Comparison of ENCODE assay signal across 8 cellular contexts in the genomic region with DNA sequence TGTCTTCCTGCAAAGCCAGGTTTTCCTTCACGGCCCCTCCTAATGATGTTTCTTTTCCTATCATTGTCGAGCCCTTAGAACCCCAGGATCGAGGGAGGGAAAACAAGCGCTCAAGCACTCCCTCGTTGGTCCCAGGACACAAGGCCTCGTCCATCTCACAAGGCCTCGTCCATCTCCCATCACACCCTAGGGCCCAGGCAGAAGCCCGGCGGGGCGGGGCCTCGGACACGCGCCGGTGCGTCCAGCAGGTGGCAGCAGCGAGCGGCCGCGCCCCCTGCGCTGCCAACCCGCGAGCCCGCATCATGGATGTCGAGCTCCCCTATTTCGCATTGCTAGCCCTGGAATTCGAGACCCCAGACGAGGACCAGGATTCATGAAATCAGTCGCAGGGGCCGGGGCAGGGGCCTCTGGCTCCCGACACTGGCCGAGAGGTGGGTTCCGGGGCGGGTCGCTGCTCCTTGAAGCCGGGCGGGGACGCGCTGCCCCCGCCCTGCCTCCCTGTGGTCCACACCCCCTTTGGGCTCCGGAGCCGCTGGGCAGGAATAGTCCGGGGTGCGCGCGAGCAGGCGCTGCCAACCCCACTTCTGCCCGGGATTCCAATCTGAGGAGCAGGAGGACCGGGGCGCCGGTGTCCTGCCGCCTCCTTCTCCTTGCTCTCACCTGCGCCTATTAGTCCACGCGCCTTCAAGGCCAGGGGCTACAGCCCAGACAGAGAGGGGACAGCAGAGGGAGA. TPM values are rescaled to one million over a fixed set of nuclear protein-coding genes. Genes with fewer than 3 reads are reported as not detected.
A peak's percentile ranks its signal among the peaks of the same experiment; 100 is the strongest.
DNase-seq lines count a peak whose midpoint lies in the region; ATAC-seq and TF ChIP-seq lines count a peak whose summit lies in the region.

A gene (plus strand): TSS at position 270 of the 733 bp plus-strand sequence. CDS start 603 bp downstream, outside the sequence.

- no peaks in the 10 kb centered on the region for H3K36me3 ChIP-seq in CD8-positive, alpha-beta T cell (ENCODE audit: insufficient read depth, low read length)

- no peak within 1 kb of the TSS for H3K27ac ChIP-seq in CD8-positive, alpha-beta T cell (ENCODE audit: low read depth, low read length)

- peaks cover 2% of the 10 kb centered on the region for H3K4me1 Mint-ChIP-seq in CD8-positive, alpha-beta T cell (ENCODE audit: low read depth)

- no peaks in the 10 kb centered on the region for H3K36me3 Mint-ChIP-seq in CD8-positive, alpha-beta T cell
- H3K36me3 Mint-ChIP-seq in activated naive CD4-positive, alpha-beta T cell treated with anti-CD3 and anti-CD28 coated beads, Interleukin-2, amount 50 U/mL, for 72 hours = peaks cover 0 to 8% of the 10 kb centered on the region in 2 donors

- peak; percentile 49 to 87 (median 67) for DNase-seq in CD8-positive, alpha-beta T cell
- DNase-seq in HK-2 (ENCODE audit: unreplicated experiment) = peak; percentile 76
- peak; percentile 60 for DNase-seq in SK-MEL-5 (ENCODE audit: low read depth, low spot score)
- DNase-seq in activated naive CD4-positive, alpha-beta T cell treated with anti-CD3 and anti-CD28 coated beads, Interleukin-2, amount 50 U/mL, for 72 hours (ENCODE audit: low spot score in 2 of 2) = peak; percentile 71 to 88
- peak; percentile 83 for DNase-seq in glomerular visceral epithelial cell (ENCODE audit: extremely low spot score)
- peak; percentile 35 for DNase-seq in omental fat pad (ENCODE audit: low spot score)
- DNase-seq in superior temporal gyrus (ENCODE audit: extremely low spot score) = peak; percentile 74

- H3K4me1 ChIP-seq in CD8-positive, alpha-beta T cell (ENCODE audit: insufficient read depth, low read length) = peaks cover 5% of the 10 kb centered on the region

- H3K9me3 ChIP-seq in CD8-positive, alpha-beta T cell (ENCODE audit: low read length) = no peaks in the 10 kb centered on the region

- peaks cover 35% of the 10 kb centered on the region for H3K27me3 Mint-ChIP-seq in CD8-positive, alpha-beta T cell (ENCODE audit: low read depth)

- intact Hi-C loops in CD8-positive, alpha-beta T cell (cut with DNase I, micrococcal nuclease) = loop anchor here (1.0 to 2.0 kb wide), 5 partner anchors 99 to 423 kb away; no protein-coding TSS in a partner anchor

- no peak within 1 kb of the TSS for H3K27ac Mint-ChIP-seq in CD8-positive, alpha-beta T cell
- no peak within 1 kb of the TSS for H3K27ac Mint-ChIP-seq in activated naive CD4-positive, alpha-beta T cell treated with anti-CD3 and anti-CD28 coated beads, Interleukin-2, amount 50 U/mL, for 72 hours

- in situ Hi-C loops in SK-MEL-5 (cut with HindIII; ENCODE audit: low pct_unique_long_range_greater_than_20kb, low sequenced_read_pairs) = no loop called here

- CTCF ChIA-PET in CD8-positive, alpha-beta T cell (lab: Charles Lee) = interaction anchor here (0.6 to 6.2 kb wide), 22 partner anchors 8 to 423 kb away, joined by 3 to 52 read pairs (median 5); no protein-coding TSS in a partner anchor

- H3K4me3 ChIP-seq in CD8-positive, alpha-beta T cell (ENCODE audit: low read depth, low read length) = peak within 1 kb of the TSS; percentile 67

- no peaks in the 10 kb centered on the region for H3K27me3 ChIP-seq in CD8-positive, alpha-beta T cell (ENCODE audit: insufficient read depth, low read length)

- peaks cover 2% of the 10 kb centered on the region for H3K9me3 Mint-ChIP-seq in CD8-positive, alpha-beta T cell
- H3K9me3 Mint-ChIP-seq in activated naive CD4-positive, alpha-beta T cell treated with anti-CD3 and anti-CD28 coated beads, Interleukin-2, amount 50 U/mL, for 72 hours = no peaks in the 10 kb centered on the region

- POLR2A ChIA-PET in CD8-positive, alpha-beta T cell (lab: Charles Lee) = no interaction called here

- peak; percentile 80 for TF ChIP-seq CTCF in CD8-positive, alpha-beta T cell (IDR thresholded peaks at IDR 0.05)
- TF ChIP-seq CTCF in omental fat pad (IDR thresholded peaks at IDR 0.05) = peak in 1 of 3 donors; percentile 75

- ATAC-seq in CD8-positive, alpha-beta T cell = peak; percentile 93
- peak; percentile 88 for ATAC-seq in GM19455 (IDR thresholded peaks at IDR 0.05; ENCODE audit: unreplicated experiment)
- ATAC-seq in activated naive CD4-positive, alpha-beta T cell treated with anti-CD3 and anti-CD28 coated beads, Interleukin-2, amount 50 U/mL, for 72 hours = peak; percentile 96 to 97
- peak; percentile 79 for ATAC-seq in omental fat pad (ENCODE audit: low FRiP score)

- peak within 1 kb of the TSS; percentile 45 for H3K4me3 Mint-ChIP-seq in CD8-positive, alpha-beta T cell

RNA-seq across cellular contexts. Expression of the gene that starts here (rescaled TPM):
- total RNA-seq in CD8-positive, alpha-beta T cell = not detected
- 0.43 and 0.58 TPM in 2 replicates for total RNA-seq in SK-MEL-5 (2014; rRNA removed; shearing (Covaris generic))
- 0.69 and 0.94 TPM in 2 replicates for polyA plus RNA-seq in SK-MEL-5 (2015; cell fraction: cytosol; rRNA removed)
- 0.58 and 1.3 TPM in 2 replicates for polyA plus RNA-seq in SK-MEL-5 (2015; cell fraction: nucleus; rRNA removed)
- under 1 TPM; 0.14 to 0.53 TPM for total RNA-seq in activated naive CD4-positive, alpha-beta T cell treated with anti-CD3 and anti-CD28 coated beads, Interleukin-2, amount 50 U/mL, for 72 hours
- 100 to 1,000 TPM in 2 of 4 donors, 10 to 100 TPM in 2; 47.8 to 456 (median 104) TPM for total RNA-seq in omental fat pad

Comparison
In these comparisons a context has a peak if more than half of its experiments do, and no peak if none do; other contexts are left out.
1. RNA of the gene that starts here (total RNA-seq): 47.8 to 456 TPM in omental fat pad; 0.43 to 0.58 TPM in SK-MEL-5, 0.14 to 0.53 TPM in activated naive CD4-positive, alpha-beta T cell treated with anti-CD3 and anti-CD28 coated beads, Interleukin-2, amount 50 U/mL, for 72 hours and not detected in CD8-positive, alpha-beta T cell; every median in the first group is over 10 times any median in the second.
2. Peak in DNase-seq, ATAC-seq and H3K4me3 ChIP-seq in CD8-positive, alpha-beta T cell; RNA of the gene not detected or under 1 TPM.
3. Peak in DNase-seq and ATAC-seq in activated naive CD4-positive, alpha-beta T cell treated with anti-CD3 and anti-CD28 coated beads, Interleukin-2, amount 50 U/mL, for 72 hours; RNA of the gene not detected or under 1 TPM.
4. Peak in every context shown above with its lines, with median percentiles within 50 percentile points of each other: ATAC-seq and DNase-seq.